Comparison of ENCODE assay signal across 2 cellular contexts in the genomic region with DNA sequence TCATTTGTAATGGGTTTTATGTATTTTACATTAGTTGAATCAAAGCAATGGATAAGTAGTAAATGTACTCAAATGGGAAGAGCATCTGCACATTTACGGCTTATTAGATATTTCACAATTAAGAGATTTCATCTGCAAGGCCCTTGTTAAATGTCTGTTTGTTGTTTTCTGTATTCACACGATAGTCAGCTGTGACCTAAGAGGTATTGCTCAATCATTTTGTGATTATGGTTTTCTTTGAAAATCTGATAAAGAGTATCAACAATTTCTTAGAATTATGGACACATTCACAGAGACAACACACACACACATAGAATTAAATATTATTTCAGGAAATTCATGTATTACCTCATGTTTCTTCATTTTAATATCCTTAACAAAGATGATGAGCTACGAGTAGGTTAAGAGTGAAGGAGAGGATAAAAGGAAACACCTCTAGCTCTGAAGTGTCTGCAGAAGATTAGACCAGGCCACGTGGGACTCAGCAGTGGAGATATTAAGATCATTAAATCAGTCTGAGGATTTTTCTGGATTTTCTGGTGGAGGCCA.
TF ChIP-seq lines count a peak whose summit lies in the region.

No MANE protein-coding gene starts in this region.

TF ChIP-seq in HepG2, 621 proteins besides CTCF, POLR2A, EP300 and RAD21:
- TF ChIP-seq KDM3A (CRISPR knock-in tag; IDR thresholded peaks at IDR 0.05; ENCODE audit: low read depth) = no peak
- peak; percentile 65 for TF ChIP-seq CEBPB (IDR thresholded peaks at IDR 0.05; ENCODE audit: borderline replicate concordance, low read depth, low read length)

TF ChIP-seq in endothelial cell of umbilical vein, 7 proteins besides CTCF, POLR2A, EP300 and RAD21:
- no peak for TF ChIP-seq POLR2AphosphoS5 (IDR thresholded peaks at IDR 0.05; ENCODE audit: insufficient read depth, low read depth, low read length)
- no peak for TF ChIP-seq GATA2 (IDR thresholded peaks at IDR 0.05; ENCODE audit: insufficient read depth, insufficient read length, low read depth, low read length)
- no peak for TF ChIP-seq EZH2 (IDR thresholded peaks at IDR 0.05; ENCODE audit: borderline replicate concordance, low read depth, low read length, severe bottlenecking)
